ENCODE assay signal across 18 cellular contexts in the genomic region with DNA sequence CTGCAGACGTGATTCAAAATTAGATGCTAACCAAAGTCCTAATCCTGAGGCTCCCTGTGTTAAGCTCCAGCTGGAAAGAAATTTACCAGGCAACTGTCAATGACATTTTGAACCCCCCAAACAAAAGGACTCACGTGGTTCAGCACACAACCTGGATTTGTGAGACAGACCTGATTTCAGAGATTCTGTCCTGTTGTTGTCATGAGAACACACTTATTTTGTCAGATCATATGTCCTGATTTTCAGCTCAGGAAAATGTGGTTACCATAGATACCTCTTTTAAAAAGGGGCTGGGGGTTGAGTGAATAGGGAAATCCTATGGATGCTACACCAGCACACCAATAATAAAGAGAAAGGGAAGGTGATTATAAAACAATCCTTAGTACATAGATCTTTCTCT.
"Had no signal": no experiment of that assay in that cellular context is flagged by ENCODE, and none has a peak within 500 bp of the region (broad histone marks: within the 10 kb centered on the region; RNA-seq: fewer than 3 reads in every experiment).

No MANE protein-coding gene starts in this region.

- H3K27me3 ChIP-seq: breast epithelium had no signal

- H3K4me3 ChIP-seq: breast epithelium had no signal

- H3K4me1 ChIP-seq: breast epithelium had no signal

- H3K27ac ChIP-seq: breast epithelium had no signal

- DNase-seq: activated CD4-positive, alpha-beta T cell treated with anti-CD3 and anti-CD28 coated beads for 4 hours; activated CD8-positive, alpha-beta memory T cell treated with anti-CD3 and anti-CD28 coated beads, Interleukin-2, amount 50 U/mL, for 4 hours; activated CD8-positive, alpha-beta T cell treated with anti-CD3 and anti-CD28 coated beads for 36 hours; activated T-cell treated with anti-CD3 and anti-CD28 coated beads, Interleukin-2, amount 50 U/mL, for 72 hours; aorta; Kasumi-1; KBM-7; NCI-H1417 treated with DMSO at 0.1 percent for 48 hours; NCI-H1694 treated with DMSO at 0.1 percent for 48 hours; NCI-H2029 treated with DMSO at 0.1 percent for 48 hours; NCI-H2171; NCI-H345; NCI-H510A; NCI-H774; NK-92 treated with Interleukin-12 subunit alpha and Interleukin-12 subunit beta, amount 100 ng/mL, for 24 hours; OCI-M1; RPMI8226 had no signal

- H3K9me3 ChIP-seq: breast epithelium had no signal

- H3K36me3 ChIP-seq: breast epithelium had no signal
